In genomic region chr6:117253785-117254184, GRCh38 we compare ENCODE assay signal across 36 cellular contexts. TPM values are rescaled to one million over a fixed set of nuclear protein-coding genes. Genes with fewer than 3 reads are reported as not detected.
"Had no signal": no experiment of that assay in that cellular context is flagged by ENCODE, and none has a peak within 500 bp of the region (broad histone marks: within the 10 kb centered on the region; RNA-seq: fewer than 3 reads in every experiment).

No MANE protein-coding gene starts in this region.

- H3K27me3 ChIP-seq: ascending aorta, body of pancreas, brain microvascular endothelial cell had no signal

- H3K36me3 Mint-ChIP-seq: activated CD4-positive, alpha-beta memory T cell treated with anti-CD3 and anti-CD28 coated beads for 36 hours; activated naive CD4-positive, alpha-beta T cell treated with anti-CD3 and anti-CD28 coated beads, Interleukin-2, amount 10 ng/mL, durations not matched to agents 7 days and 5 days; activated naive CD4-positive, alpha-beta T cell treated with anti-CD3 and anti-CD28 coated beads, Interleukin-2, amount 50 U/mL, for 24 hours; activated naive CD8-positive, alpha-beta T cell; activated naive CD8-positive, alpha-beta T cell treated with anti-CD3 and anti-CD28 coated beads, Interleukin-2, amount 10 ng/mL, durations not matched to agents 7 days and 5 days had no signal

- H3K27ac ChIP-seq: ascending aorta, body of pancreas, brain microvascular endothelial cell, breast epithelium, VCaP had no signal

- H3K4me1 Mint-ChIP-seq: activated B cell treated with CpG ODN at 0.5 μM for 24 hours; activated CD4-positive, alpha-beta T cell treated with anti-CD3 and anti-CD28 coated beads, Interleukin-2, amount 10 ng/mL, durations not matched to agents 24 days and 14 days; activated naive CD4-positive, alpha-beta T cell treated with anti-CD3 and anti-CD28 coated beads, Interleukin-2, amount 10 ng/mL, durations not matched to agents 7 days and 5 days; activated naive CD4-positive, alpha-beta T cell treated with anti-CD3 and anti-CD28 coated beads, Interleukin-2, amount 50 U/mL, for 24 hours; activated naive CD8-positive, alpha-beta T cell treated with anti-CD3 and anti-CD28 coated beads, Interleukin-2, amount 10 ng/mL, durations not matched to agents 7 days and 5 days; activated naive CD8-positive, alpha-beta T cell treated with anti-CD3 and anti-CD28 coated beads, Interleukin-2, amount 50 U/mL, for 24 hours had no signal

- DNase-seq: activated B cell treated with CpG ODN at 0.5 μM for 24 hours; activated CD4-positive, alpha-beta memory T cell treated with anti-CD3 and anti-CD28 coated beads for 36 hours; activated CD4-positive, alpha-beta T cell treated with anti-CD3 and anti-CD28 coated beads for 4 hours; activated CD4-positive, alpha-beta T cell treated with anti-CD3 and anti-CD28 coated beads, Interleukin-2, amount 10 ng/mL, durations not matched to agents 24 days and 14 days; activated CD4-positive, alpha-beta T cell treated with anti-CD3 and anti-CD28 coated beads, Interleukin-2, amount 50 U/mL, for 1 hour; activated CD4-positive, alpha-beta T cell treated with anti-CD3 and anti-CD28 coated beads, Interleukin-2, amount 50 U/mL, for 4 hours; activated CD4-positive, CD25-positive, alpha-beta regulatory T cell treated with anti-CD3 and anti-CD28 coated beads, Interleukin-2, amount 50 U/mL, for 72 hours; activated CD8-positive, alpha-beta memory T cell treated with anti-CD3 and anti-CD28 coated beads, Interleukin-2, amount 50 U/mL, for 48 hours; activated CD8-positive, alpha-beta T cell treated with anti-CD3 and anti-CD28 coated beads for 36 hours; activated effector memory CD4-positive, alpha-beta T cell treated with Interleukin-2 at 50 U/mL for 16 hours; activated gamma-delta T cell; activated naive CD4-positive, alpha-beta T cell treated with anti-CD3 and anti-CD28 coated beads, Interleukin-2, amount 10 ng/mL, durations not matched to agents 7 days and 5 days; activated naive CD4-positive, alpha-beta T cell treated with Interleukin-2 at 50 U/mL for 16 hours; activated naive CD8-positive, alpha-beta T cell treated with anti-CD3 and anti-CD28 coated beads, Interleukin-2, amount 10 ng/mL, durations not matched to agents 7 days and 5 days; activated naive CD8-positive, alpha-beta T cell treated with anti-CD3 and anti-CD28 coated beads, Interleukin-2, amount 50 U/mL, for 24 hours; activated T-cell treated with anti-CD3 and anti-CD28 coated beads, Interleukin-2, amount 50 U/mL, for 24 hours; activated T-cell treated with anti-CD3 and anti-CD28 coated beads, Interleukin-2, amount 50 U/mL, for 48 hours; amygdala; anterior cingulate cortex; body of pancreas; brain microvascular endothelial cell; central memory CD4-positive, alpha-beta T cell; T-helper 1 cell; T-helper 2 cell; T-helper 9 cell had no signal

- H3K4me1 ChIP-seq: ascending aorta, body of pancreas, breast epithelium had no signal

- H3K36me3 ChIP-seq: ascending aorta, brain microvascular endothelial cell, breast epithelium had no signal

- H3K27me3 Mint-ChIP-seq: activated B cell treated with CpG ODN at 0.5 μM for 24 hours; activated CD4-positive, alpha-beta memory T cell treated with anti-CD3 and anti-CD28 coated beads for 36 hours; activated CD4-positive, alpha-beta T cell treated with anti-CD3 and anti-CD28 coated beads, Interleukin-2, amount 10 ng/mL, durations not matched to agents 24 days and 14 days; activated naive CD4-positive, alpha-beta T cell treated with anti-CD3 and anti-CD28 coated beads, Interleukin-2, amount 10 ng/mL, durations not matched to agents 7 days and 5 days; activated naive CD4-positive, alpha-beta T cell treated with anti-CD3 and anti-CD28 coated beads, Interleukin-2, amount 50 U/mL, for 24 hours; activated naive CD8-positive, alpha-beta T cell treated with anti-CD3 and anti-CD28 coated beads, Interleukin-2, amount 50 U/mL, for 24 hours had no signal

- ATAC-seq: activated CD8-positive, alpha-beta T cell treated with anti-CD3 and anti-CD28 coated beads for 36 hours; activated naive CD8-positive, alpha-beta T cell treated with anti-CD3 and anti-CD28 coated beads, Interleukin-2, amount 50 U/mL, for 24 hours; body of pancreas had no signal

- H3K27ac Mint-ChIP-seq: activated B cell treated with CpG ODN at 0.5 μM for 24 hours; activated CD4-positive, alpha-beta memory T cell treated with anti-CD3 and anti-CD28 coated beads for 36 hours; activated CD4-positive, alpha-beta T cell treated with anti-CD3 and anti-CD28 coated beads, Interleukin-2, amount 10 ng/mL, durations not matched to agents 24 days and 14 days; activated CD8-positive, alpha-beta T cell treated with anti-CD3 and anti-CD28 coated beads for 36 hours; activated naive CD4-positive, alpha-beta T cell treated with anti-CD3 and anti-CD28 coated beads, Interleukin-2, amount 10 ng/mL, durations not matched to agents 7 days and 5 days; activated naive CD4-positive, alpha-beta T cell treated with anti-CD3 and anti-CD28 coated beads, Interleukin-2, amount 50 U/mL, for 24 hours; activated naive CD8-positive, alpha-beta T cell; activated naive CD8-positive, alpha-beta T cell treated with anti-CD3 and anti-CD28 coated beads, Interleukin-2, amount 10 ng/mL, durations not matched to agents 7 days and 5 days; activated naive CD8-positive, alpha-beta T cell treated with anti-CD3 and anti-CD28 coated beads, Interleukin-2, amount 50 U/mL, for 24 hours; activated T-cell treated with anti-CD3 and anti-CD28 coated beads, Interleukin-2, amount 50 U/mL, for 24 hours; activated T-helper 2 cell treated with anti-CD3 and anti-CD28 coated beads, Interferon-gamma antibody, Interleukin-2, Interleukin-4, amounts not matched to agents 10 μg/mL and 5 μg/mL and 100 μg/mL, durations not matched to agents 14 hours and 24 hours and 36 hours; T-helper 1 cell treated with Interleukin-12 subunit alpha and Interleukin-12 subunit beta and Interleukin-4 antibody, amounts not matched to agents 30 μg/mL and 1 μg/mL, for 36 hours; T-helper 2 cell treated with Interferon-gamma antibody and Interleukin-4, amounts not matched to agents 5 μg/mL and 100 μg/mL, for 36 hours had no signal

- FAIRE-seq: TTC549 had no signal

- H3K9me3 Mint-ChIP-seq: activated B cell treated with CpG ODN at 0.5 μM for 24 hours; activated CD4-positive, alpha-beta memory T cell treated with anti-CD3 and anti-CD28 coated beads for 36 hours; activated CD4-positive, alpha-beta T cell treated with anti-CD3 and anti-CD28 coated beads, Interleukin-2, amount 10 ng/mL, durations not matched to agents 24 days and 14 days; activated CD8-positive, alpha-beta T cell treated with anti-CD3 and anti-CD28 coated beads for 36 hours; activated naive CD4-positive, alpha-beta T cell treated with anti-CD3 and anti-CD28 coated beads, Interleukin-2, amount 10 ng/mL, durations not matched to agents 7 days and 5 days; activated naive CD4-positive, alpha-beta T cell treated with anti-CD3 and anti-CD28 coated beads, Interleukin-2, amount 50 U/mL, for 24 hours; activated naive CD8-positive, alpha-beta T cell treated with anti-CD3 and anti-CD28 coated beads, Interleukin-2, amount 10 ng/mL, durations not matched to agents 7 days and 5 days; activated naive CD8-positive, alpha-beta T cell treated with anti-CD3 and anti-CD28 coated beads, Interleukin-2, amount 50 U/mL, for 24 hours; activated T-cell treated with anti-CD3 and anti-CD28 coated beads, Interleukin-2, amount 50 U/mL, for 24 hours; activated T-helper 2 cell treated with anti-CD3 and anti-CD28 coated beads, Interferon-gamma antibody, Interleukin-2, Interleukin-4, amounts not matched to agents 10 μg/mL and 5 μg/mL and 100 μg/mL, durations not matched to agents 14 hours and 24 hours and 36 hours; T-helper 1 cell treated with Interleukin-12 subunit alpha and Interleukin-12 subunit beta and Interleukin-4 antibody, amounts not matched to agents 30 μg/mL and 1 μg/mL, for 36 hours; T-helper 2 cell treated with Interferon-gamma antibody and Interleukin-4, amounts not matched to agents 5 μg/mL and 100 μg/mL, for 36 hours had no signal

- H3K4me3 ChIP-seq: ascending aorta, body of pancreas, breast epithelium had no signal

- H3K4me3 Mint-ChIP-seq: activated B cell treated with CpG ODN at 0.5 μM for 24 hours; activated CD4-positive, alpha-beta memory T cell treated with anti-CD3 and anti-CD28 coated beads for 36 hours; activated CD4-positive, alpha-beta T cell treated with anti-CD3 and anti-CD28 coated beads, Interleukin-2, amount 10 ng/mL, durations not matched to agents 24 days and 14 days; activated CD8-positive, alpha-beta T cell treated with anti-CD3 and anti-CD28 coated beads for 36 hours; activated naive CD4-positive, alpha-beta T cell treated with anti-CD3 and anti-CD28 coated beads, Interleukin-2, amount 10 ng/mL, durations not matched to agents 7 days and 5 days; activated naive CD4-positive, alpha-beta T cell treated with anti-CD3 and anti-CD28 coated beads, Interleukin-2, amount 50 U/mL, for 24 hours; activated naive CD8-positive, alpha-beta T cell; activated naive CD8-positive, alpha-beta T cell treated with anti-CD3 and anti-CD28 coated beads, Interleukin-2, amount 10 ng/mL, durations not matched to agents 7 days and 5 days; activated naive CD8-positive, alpha-beta T cell treated with anti-CD3 and anti-CD28 coated beads, Interleukin-2, amount 50 U/mL, for 24 hours; activated T-cell treated with anti-CD3 and anti-CD28 coated beads, Interleukin-2, amount 50 U/mL, for 24 hours; T-helper 1 cell treated with Interleukin-12 subunit alpha and Interleukin-12 subunit beta and Interleukin-4 antibody, amounts not matched to agents 30 μg/mL and 1 μg/mL, for 36 hours; T-helper 2 cell treated with Interferon-gamma antibody and Interleukin-4, amounts not matched to agents 5 μg/mL and 100 μg/mL, for 36 hours had no signal

- H3K9me3 ChIP-seq: ascending aorta, body of pancreas, breast epithelium had no signal

RNA-seq across cellular contexts. Expression of gene VGLL2, which starts 11.6 kb away (rescaled TPM):
- total RNA-seq: activated B cell treated with CpG ODN at 0.5 μM for 24 hours; activated CD4-positive, alpha-beta memory T cell treated with anti-CD3 and anti-CD28 coated beads for 36 hours; activated CD4-positive, alpha-beta T cell treated with anti-CD3 and anti-CD28 coated beads, Interleukin-2, amount 10 ng/mL, durations not matched to agents 24 days and 14 days; activated CD8-positive, alpha-beta memory T cell treated with anti-CD3 and anti-CD28 coated beads for 36 hours; activated CD8-positive, alpha-beta T cell treated with anti-CD3 and anti-CD28 coated beads for 36 hours; activated naive CD8-positive, alpha-beta T cell treated with anti-CD3 and anti-CD28 coated beads, Interleukin-2, amount 10 ng/mL, durations not matched to agents 7 days and 5 days; activated T-helper 2 cell treated with anti-CD3 and anti-CD28 coated beads, Interferon-gamma antibody, Interleukin-2, Interleukin-4, amounts not matched to agents 10 μg/mL and 5 μg/mL and 100 μg/mL, durations not matched to agents 14 hours and 24 hours and 36 hours; ascending aorta; breast epithelium; cerebellum had no signal
